Comparison of ENCODE assay signal across 13 cellular contexts in the genomic region with DNA sequence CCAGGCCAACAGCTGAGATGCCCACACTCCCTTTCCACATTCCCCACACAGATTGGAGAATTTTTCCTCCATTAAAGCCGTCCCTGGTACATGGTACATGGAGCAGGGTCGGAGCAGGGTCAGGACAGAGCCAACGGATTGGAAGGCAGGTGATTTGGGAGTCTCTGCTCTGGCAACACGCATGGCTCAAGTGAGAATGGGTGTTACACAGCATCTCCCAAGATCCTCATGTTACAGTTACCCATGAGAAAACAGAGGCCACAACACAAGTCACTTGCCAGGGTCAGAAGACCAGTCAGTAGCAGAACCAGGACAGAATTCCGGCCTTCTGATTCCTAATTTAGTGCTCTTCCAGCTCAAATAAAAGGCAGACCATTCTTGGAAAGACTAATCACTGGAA. TPM values are rescaled to one million over a fixed set of nuclear protein-coding genes. Genes with fewer than 3 reads are reported as not detected.
A peak's percentile ranks its signal among the peaks of the same experiment; 100 is the strongest.
DNase-seq lines count a peak whose midpoint lies in the region; ATAC-seq and TF ChIP-seq lines count a peak whose summit lies in the region.
"Had no signal": no experiment of that assay in that cellular context is flagged by ENCODE, and none has a peak within 500 bp of the region (broad histone marks: within the 10 kb centered on the region; RNA-seq: fewer than 3 reads in every experiment).

No MANE protein-coding gene starts in this region.

- intact Hi-C loops in activated naive CD4-positive, alpha-beta T cell treated with anti-CD3 and anti-CD28 coated beads for 36 hours (cut with micrococcal nuclease), result no loop called here

- TF ChIP-seq POLR2A in tibial nerve (IDR thresholded peaks at IDR 0.05), result no peak

- H3K27ac ChIP-seq in tibial nerve, result peak overlapping the region; percentile 41 to 83 (median 70)

- WGBS in tibial nerve, 2 donors, result 68 to 80% methylated on average over 5 of the region's 5 CpGs

- H3K27me3 ChIP-seq in adipocyte (replicated peaks; ENCODE audit: control insufficient read depth, insufficient read depth, low read length) (no peaks in the 10 kb centered on the region), tibial nerve (no peaks in the 10 kb centered on the region)

- CTCF ChIA-PET in activated naive CD4-positive, alpha-beta T cell treated with anti-CD3 and anti-CD28 coated beads for 36 hours (lab: Charles Lee), result no interaction called here

- H3K4me1 ChIP-seq in adipocyte (ENCODE audit: control insufficient read depth, insufficient read depth, low read length) (peaks cover 29% of the 10 kb centered on the region), tibial nerve (peaks cover 0 to 11% (median 0%) of the 10 kb centered on the region in 4 donors)
- H3K4me1 ChIP-seq: Caco-2 had no signal

- no peaks in the 10 kb centered on the region for H3K4me1 Mint-ChIP-seq in activated naive CD4-positive, alpha-beta T cell treated with anti-CD3 and anti-CD28 coated beads for 36 hours (ENCODE audit: low read depth)
- H3K4me1 Mint-ChIP-seq: H9 had no signal

- no peak overlapping the region for H3K4me3 Mint-ChIP-seq in activated naive CD4-positive, alpha-beta T cell treated with anti-CD3 and anti-CD28 coated beads for 36 hours
- H3K4me3 Mint-ChIP-seq: H9 had no signal

- H3K4me3 ChIP-seq in adipocyte (ENCODE audit: low read length), result no peak overlapping the region
- H3K4me3 ChIP-seq in tibial nerve, result no peak overlapping the region

- peak overlapping the region; percentile 54 for H3K9ac ChIP-seq in adipocyte (ENCODE audit: low read length)

- H3K27ac Mint-ChIP-seq in activated naive CD4-positive, alpha-beta T cell treated with anti-CD3 and anti-CD28 coated beads for 36 hours, result no peak overlapping the region
- H3K27ac Mint-ChIP-seq: H9 had no signal

- DNase-seq in adipocyte (ENCODE audit: low read depth) (no peak), fibroblast of peridontal ligament (ENCODE audit: extremely low read depth) (peak; percentile 53), omental fat pad (ENCODE audit: low spot score) (no peak), tibial nerve (ENCODE audit: low spot score in 2 of 2) (no peak), NCI-H1694 treated with DMSO at 0.1 percent for 48 hours (lab: John Stamatoyannopoulos, UW) (no peak), NCI-H510A treated with DMSO at 0.1 percent for 48 hours (lab: John Stamatoyannopoulos, UW) (no peak), Ammon's horn (ENCODE audit: low spot score) (no peak)
- DNase-seq in activated naive CD4-positive, alpha-beta T cell treated with anti-CD3 and anti-CD28 coated beads for 36 hours, result no peak
- DNase-seq: Caco-2, erythroblast, H9, KG1, T-helper 9 cell had no signal

- no peaks in the 10 kb centered on the region for H3K36me3 Mint-ChIP-seq in activated naive CD4-positive, alpha-beta T cell treated with anti-CD3 and anti-CD28 coated beads for 36 hours (ENCODE audit: low read depth)

- H3K9me3 ChIP-seq in adipocyte (ENCODE audit: control insufficient read depth, low read length) (no peaks in the 10 kb centered on the region), tibial nerve (no peaks in the 10 kb centered on the region)
- H3K9me3 ChIP-seq: Caco-2 had no signal

- TF ChIP-seq CTCF in omental fat pad (IDR thresholded peaks at IDR 0.05), result no peak
- TF ChIP-seq CTCF in tibial nerve (IDR thresholded peaks at IDR 0.05), result no peak

- H3K9me3 Mint-ChIP-seq in activated naive CD4-positive, alpha-beta T cell treated with anti-CD3 and anti-CD28 coated beads for 36 hours, result no peaks in the 10 kb centered on the region
- H3K9me3 Mint-ChIP-seq: H9 had no signal

- no peaks in the 10 kb centered on the region for H3K27me3 Mint-ChIP-seq in activated naive CD4-positive, alpha-beta T cell treated with anti-CD3 and anti-CD28 coated beads for 36 hours (ENCODE audit: low read depth)

- peaks cover 13% of the 10 kb centered on the region for H3K36me3 ChIP-seq in adipocyte (ENCODE audit: control insufficient read depth, insufficient read depth, low read length, severe bottlenecking)
- peaks cover 0 to 28% (median 0%) of the 10 kb centered on the region in 3 donors for H3K36me3 ChIP-seq in tibial nerve

- peak in 1 of 2 donors; percentile 3 for TF ChIP-seq EP300 in tibial nerve (IDR thresholded peaks at IDR 0.05)

- ATAC-seq in omental fat pad (ENCODE audit: low FRiP score), result peak; percentile 22

RNA-seq across cellular contexts. Expression of a gene that starts 7.7 kb away (rescaled TPM):
- total RNA-seq in omental fat pad (not detected), tibial nerve (not detected)
- total RNA-seq in activated naive CD4-positive, alpha-beta T cell treated with anti-CD3 and anti-CD28 coated beads for 36 hours, result not detected
- total RNA-seq: H9 had no signal

RNA-seq across cellular contexts. Expression of a gene that starts 10.5 kb away (rescaled TPM):
- total RNA-seq in omental fat pad, result 10 to 100 TPM in 1 of 4 donors, 1 to 10 TPM in 3; 4.3 to 12.2 (median 7.9) TPM
- total RNA-seq in tibial nerve, result 10 to 100 TPM in 3 of 4 donors, 1 to 10 TPM in 1; 8.8 to 21.6 (median 13.7) TPM
- 1 to 10 TPM; 7.3 to 7.6 TPM for total RNA-seq in activated naive CD4-positive, alpha-beta T cell treated with anti-CD3 and anti-CD28 coated beads for 36 hours

RNA-seq across cellular contexts. Expression of a gene that starts 10.9 kb away (rescaled TPM):
- total RNA-seq in omental fat pad, result 10 to 100 TPM; 34.6 to 69.2 (median 42.6) TPM
- total RNA-seq in tibial nerve, result 10 to 100 TPM; 47.9 to 83.0 (median 59.8) TPM
- total RNA-seq in activated naive CD4-positive, alpha-beta T cell treated with anti-CD3 and anti-CD28 coated beads for 36 hours, result 10 to 100 TPM; 31.2 to 32.6 TPM
